ENCODE assay signal across 26 cellular contexts in the genomic region with DNA sequence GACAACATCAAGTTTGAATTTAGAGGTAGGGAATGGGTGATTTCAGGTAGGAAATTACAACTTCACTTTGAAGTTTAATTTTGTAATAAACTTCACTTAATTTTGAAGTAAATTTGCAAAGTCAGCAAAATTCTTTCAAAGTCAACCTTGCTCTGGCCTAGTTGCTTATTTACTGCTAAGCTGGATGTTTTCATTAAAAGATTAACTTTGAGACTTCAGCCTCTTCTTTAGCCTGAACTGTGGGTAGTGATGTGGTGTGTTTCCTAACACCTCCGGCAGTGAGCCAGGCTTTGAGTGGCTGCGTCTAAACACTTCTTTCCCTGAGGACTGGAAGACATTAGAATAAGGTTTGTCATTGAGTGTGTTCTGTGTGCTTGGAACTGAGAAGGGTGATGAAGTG. TPM values are rescaled to one million over a fixed set of nuclear protein-coding genes. Genes with fewer than 3 reads are reported as not detected.
DNase-seq lines count a peak whose midpoint lies in the region; ATAC-seq, FAIRE-seq and TF ChIP-seq lines count a peak whose summit lies in the region.
"Had no signal": no experiment of that assay in that cellular context is flagged by ENCODE, and none has a peak within 500 bp of the region (broad histone marks: within the 10 kb centered on the region; RNA-seq: fewer than 3 reads in every experiment).

A gene (plus strand): TSS at position 230 of the 400 bp plus-strand sequence. CDS start 12,301 bp downstream, outside the sequence.

- no peak for TF ChIP-seq POLR2A in A549 (IDR thresholded peaks at IDR 0.05; ENCODE audit: low read length)
- TF ChIP-seq POLR2A in K562 (conservative IDR thresholded peaks at IDR 0.05), result no peak

- H3K36me3 ChIP-seq in K562 (ENCODE audit: control insufficient read depth, insufficient read depth, low read length), result no peaks in the 10 kb centered on the region

- peaks cover 14% of the 10 kb centered on the region for H3K27me3 Mint-ChIP-seq in nephron (ENCODE audit: low read depth)

- no peaks in the 10 kb centered on the region for H3K9me3 ChIP-seq in A549
- no peaks in the 10 kb centered on the region for H3K9me3 ChIP-seq in K562 (replicated peaks; ENCODE audit: control insufficient read depth, insufficient read depth, low read depth, low read length)
- H3K9me3 ChIP-seq: SK-N-SH had no signal

- peak within 1 kb of the TSS in 2 of 3 experiments; percentile 14 to 63 for H3K4me3 Mint-ChIP-seq in nephron

- H3K27ac Mint-ChIP-seq in nephron, result peak within 1 kb of the TSS; percentile 67 to 92 (median 84)

- no peaks in the 10 kb centered on the region for H3K36me3 Mint-ChIP-seq in nephron (ENCODE audit: low read depth)

- peaks cover 8% of the 10 kb centered on the region; the same call in 1 of the 2 replicates for H4K20me1 ChIP-seq in K562 (replicated peaks; ENCODE audit: control insufficient read depth, insufficient read depth, low read length)

- CTCF ChIA-PET in A549 (lab: Yijun Ruan, JAX) (interaction anchor here (0.5 to 6.6 kb wide), 8 partner anchors 11 to 1286 kb away, joined by 3 to 79 read pairs (median 8); no protein-coding TSS in a partner anchor), K562 (lab: Yijun Ruan, JAX; ENCODE audit: low intra/inter-chr PET ratio) (no interaction called here)

- DNase-seq in A549 (ENCODE audit: low read depth in 1 of 2, low spot score in 1 of 2) (no peak), K562 (ENCODE audit: extremely low read depth in 1 of 4, low spot score in 3 of 4) (no peak), left lobe of liver (ENCODE audit: low spot score) (peak; percentile 82), left colon (no peak), NCI-H526 (lab: John Stamatoyannopoulos, UW) (no peak)
- DNase-seq: ACHN, Calu3, DND-41, GM23248, HCEC 1CT, Kasumi-1, NCI-H1092 treated with DMSO at 0.1 percent for 48 hours, NCI-H146, NCI-H1930, NCI-H2107, NCI-H524, NCI-H774, PC-3, SK-N-SH had no signal

- H3K4me2 ChIP-seq in A549, result no peak within 1 kb of the TSS
- no peak within 1 kb of the TSS for H3K4me2 ChIP-seq in K562 (ENCODE audit: insufficient read depth, low read length)
- H3K4me2 ChIP-seq: SK-N-SH had no signal

- POLR2A ChIA-PET in A549 (lab: Yijun Ruan, JAX), result no interaction called here
- POLR2A ChIA-PET in K562 (lab: Yijun Ruan, JAX), result no interaction called here

- H3K4me3 ChIP-seq in A549 (no peak within 1 kb of the TSS), K562 (no peak within 1 kb of the TSS)
- H3K4me3 ChIP-seq: GM23248 had no signal

- no peaks in the 10 kb centered on the region for H3K9me1 ChIP-seq in K562 (ENCODE audit: control insufficient read depth, insufficient read depth, low read length)

- H3K27ac ChIP-seq in A549 (no peak within 1 kb of the TSS), K562 (ENCODE audit: extremely low read depth, low read depth, low read length) (no peak within 1 kb of the TSS)
- H3K27ac ChIP-seq: 22Rv1, GM23248, HL-60 had no signal

- intact Hi-C loops in K562 (cut with micrococcal nuclease) (no loop called here), left colon (cut with DNase I, micrococcal nuclease) (loop anchor here (10.0 kb wide), 1 partner anchor 84 kb away; no protein-coding TSS in a partner anchor)

- H3K4me1 Mint-ChIP-seq in nephron, result peaks cover 22% of the 10 kb centered on the region

- BruUV-seq in K562 (replicated peaks; lab: Mats Ljungman, UMichigan), result no TSS peak

- no peaks in the 10 kb centered on the region for H3K9me3 Mint-ChIP-seq in nephron

- peaks cover 8% of the 10 kb centered on the region for H3K4me1 ChIP-seq in A549
- H3K4me1 ChIP-seq in K562 (replicated peaks in 1 of 2; ENCODE audit: control insufficient read depth in 2 of 2, insufficient read depth in 2 of 2, low read length in 2 of 2), result no peaks in the 10 kb centered on the region

- H3K27me3 ChIP-seq in K562 (ENCODE audit: control insufficient read depth in 2 of 2, insufficient read depth in 2 of 2, low read length in 2 of 2), result peaks cover 9% of the 10 kb centered on the region in 2 experiments; a peak in 3 of 5 replicates

- WGBS in A549 (ENCODE audit: missing lambda C conversion rate), result 85% methylated on average over 2 of the region's 2 CpGs
- 0% methylated on average over 2 of the region's 2 CpGs for WGBS in K562 (ENCODE audit: insufficient coverage, low coverage, missing lambda C conversion rate)

- no peak for ATAC-seq in A549
- ATAC-seq in K562, result no peak
- peak; percentile 61 for ATAC-seq in left lobe of liver
- no peak for ATAC-seq in GM21515 (IDR thresholded peaks at IDR 0.05; ENCODE audit: unreplicated experiment)
- no peak for ATAC-seq in left colon
- ATAC-seq in HG02973 (IDR thresholded peaks at IDR 0.05; ENCODE audit: unreplicated experiment), result no peak
- ATAC-seq: PC-3 had no signal

- no peak within 1 kb of the TSS for H2AFZ ChIP-seq in K562 (ENCODE audit: low read depth, low read length)
- H2AFZ ChIP-seq: GM23248 had no signal

- FAIRE-seq in A549 (lab: Jason Lieb, UNC) (no peak), K562 (lab: Jason Lieb, UNC) (no peak)

- TF ChIP-seq CTCF in A549 (IDR thresholded peaks at IDR 0.05) (no peak), K562 (IDR thresholded peaks at IDR 0.05 in 2 of 3, conservative IDR thresholded peaks at IDR 0.05 in 1 of 3; ENCODE audit: insufficient read depth in 2 of 3, low read depth in 1 of 3, low read length in 3 of 3) (no peak), nephron (IDR thresholded peaks at IDR 0.05; ENCODE audit: unreplicated experiment in 3 of 3) (no peak)

- in situ Hi-C loops in K562 (cut with MboI), result no loop called here

- no peaks in the 10 kb centered on the region for H3K79me2 ChIP-seq in K562 (ENCODE audit: control insufficient read depth, insufficient read depth, low read length)

- TF ChIP-seq EP300 in A549 (IDR thresholded peaks at IDR 0.05) (no peak), K562 (IDR thresholded peaks at IDR 0.05; ENCODE audit: low read length) (no peak)

- no peak within 1 kb of the TSS for H3K9ac ChIP-seq in K562 (ENCODE audit: insufficient read depth in 1 of 2, low read depth in 2 of 2, low read length in 2 of 2)
- H3K9ac ChIP-seq: GM23248, SK-N-SH had no signal

- no peak for TF ChIP-seq RAD21 in A549 (conservative IDR thresholded peaks at IDR 0.05 in 1 of 2, IDR thresholded peaks at IDR 0.05 in 1 of 2)
- TF ChIP-seq RAD21 in K562 (CRISPR knock-in tag; conservative IDR thresholded peaks at IDR 0.05 in 1 of 2, IDR thresholded peaks at IDR 0.05 in 1 of 2), result no peak

TF ChIP-seq in A549, 52 proteins besides CTCF, POLR2A, EP300 and RAD21 (continues in another document):
- TF ChIP-seq, protein P1, sequence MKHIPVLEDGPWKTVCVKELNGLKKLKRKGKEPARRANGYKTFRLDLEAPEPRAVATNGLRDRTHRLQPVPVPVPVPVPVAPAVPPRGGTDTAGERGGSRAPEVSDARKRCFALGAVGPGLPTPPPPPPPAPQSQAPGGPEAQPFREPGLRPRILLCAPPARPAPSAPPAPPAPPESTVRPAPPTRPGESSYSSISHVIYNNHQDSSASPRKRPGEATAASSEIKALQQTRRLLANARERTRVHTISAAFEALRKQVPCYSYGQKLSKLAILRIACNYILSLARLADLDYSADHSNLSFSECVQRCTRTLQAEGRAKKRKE (CRISPR knock-in tag; IDR thresholded peaks at IDR 0.05; ENCODE audit: low read depth), result no peak
- TF ChIP-seq NFE2L2 (conservative IDR thresholded peaks at IDR 0.05; ENCODE audit: low read length) (no peak), MAZ (IDR thresholded peaks at IDR 0.05; ENCODE audit: borderline replicate concordance, low read depth, low read length) (no peak), FOSL2 (IDR thresholded peaks at IDR 0.05) (no peak), FOSL2 (CRISPR knock-in tag; IDR thresholded peaks at IDR 0.05) (no peak), HOXA7 (CRISPR knock-in tag; IDR thresholded peaks at IDR 0.05) (no peak)

TF ChIP-seq in K562, 482 proteins besides CTCF, POLR2A, EP300 and RAD21:
- TF ChIP-seq C11orf30 (IDR thresholded peaks at IDR 0.05; ENCODE audit: low read depth), result peak; percentile 94
- no peak for TF ChIP-seq FIP1L1 (IDR thresholded peaks at IDR 0.05; ENCODE audit: low read depth, low read length, poor library complexity, severe bottlenecking)
- peak; percentile 100 for TF ChIP-seq MAFK (IDR thresholded peaks at IDR 0.05; ENCODE audit: low read length)
- peak; percentile 100 for TF ChIP-seq MAFF (IDR thresholded peaks at IDR 0.05; ENCODE audit: low read length)
- TF ChIP-seq ZNF124 (CRISPR knock-in tag; IDR thresholded peaks at IDR 0.05), result no peak
- TF ChIP-seq ZNF274 (IDR thresholded peaks at IDR 0.05; ENCODE audit: borderline replicate concordance, low read depth, low read length), result no peak
- TF ChIP-seq ZNF316 (IDR thresholded peaks at IDR 0.05), result peak; percentile 97
- TF ChIP-seq MAFG (tag; conservative IDR thresholded peaks at IDR 0.05), result peak; percentile 96

RNA-seq across cellular contexts. Expression of the gene that starts here (rescaled TPM):
- polyA plus RNA-seq in A549 (2011; rRNA removed) (0.10 and 0.11 TPM in 2 replicates), A549 (2017; fragmentation: RNase III; extraction: RNeasy Plus Mini Kit Qiagen cat#74134 plus additional on column Dnase treatment) (0.05 to 0.16 TPM in 2 of 3 replicates, not detected in the other), K562 (2011; rRNA removed) (not detected in 2 replicates), K562 (2014; fragmentation: Illumina TruSeq; extraction: Trizol) (not detected in 2 replicates), K562 (2014; fragmentation: Nextera tagmentation; extraction: Ambion mirVana) (not detected), K562 (2014; rRNA removed) (not detected in 2 replicates)
- not detected in 2 replicates for polyA plus RNA-seq in A549 (2012; cell fraction: cytosol; rRNA removed)
- polyA plus RNA-seq in A549 (2012; cell fraction: nucleus; rRNA removed), result not detected in 2 replicates
- not detected in 2 replicates for polyA minus RNA-seq in A549 (2011; rRNA and poly(A)+ RNA removed)
- not detected in 2 replicates for total RNA-seq in K562 (2011; cell fraction: chromatin; rRNA removed; ENCODE audit: low replicate concordance)
- not detected in 2 replicates for total RNA-seq in K562 (2011; cell fraction: nucleolus; rRNA removed)
- total RNA-seq in K562 (2011; cell fraction: nucleoplasm; rRNA removed), result not detected in 2 replicates
- total RNA-seq in K562 (2014; rRNA removed) (not detected in 2 replicates), K562 (2014; rRNA removed; fragmentation: Illumina TruSeq; extraction: Trizol) (not detected in 2 replicates), K562 (2015; rRNA removed; fragmentation: Illumina TruSeq; extraction: Trizol) (not detected in 2 replicates), K562 (2021) (not detected in 2 replicates), left lobe of liver (206 TPM), left colon (not detected)
- not detected in 2 replicates for polyA plus RNA-seq in K562 (2011; cell fraction: cytosol; rRNA removed)
- not detected in 2 replicates for polyA plus RNA-seq in K562 (2011; cell fraction: nucleus; rRNA removed)
- not detected in 2 replicates for polyA plus RNA-seq in K562 (2012)
- not detected in 2 replicates for polyA minus RNA-seq in K562 (2011; rRNA and poly(A)+ RNA removed)
- not detected in 2 replicates for polyA minus RNA-seq in K562 (2011; cell fraction: cytosol; rRNA and poly(A)+ RNA removed)
- polyA minus RNA-seq in K562 (2011; cell fraction: nucleus; rRNA and poly(A)+ RNA removed), result not detected in 2 replicates
- total RNA-seq: Calu3, GM23248, M059J, PC-3 had no signal
- polyA plus RNA-seq: BJ, GM23248, SK-N-SH had no signal

Comparison
In these comparisons a context has a peak if more than half of its experiments do, and no peak if none do; other contexts are left out.
1. RNA of the gene that starts here (total RNA-seq): 206 TPM in left lobe of liver (single experiment); not detected in left colon and not detected in K562; every median in the first group is over 100 times any median in the second.